In the genomic region with DNA sequence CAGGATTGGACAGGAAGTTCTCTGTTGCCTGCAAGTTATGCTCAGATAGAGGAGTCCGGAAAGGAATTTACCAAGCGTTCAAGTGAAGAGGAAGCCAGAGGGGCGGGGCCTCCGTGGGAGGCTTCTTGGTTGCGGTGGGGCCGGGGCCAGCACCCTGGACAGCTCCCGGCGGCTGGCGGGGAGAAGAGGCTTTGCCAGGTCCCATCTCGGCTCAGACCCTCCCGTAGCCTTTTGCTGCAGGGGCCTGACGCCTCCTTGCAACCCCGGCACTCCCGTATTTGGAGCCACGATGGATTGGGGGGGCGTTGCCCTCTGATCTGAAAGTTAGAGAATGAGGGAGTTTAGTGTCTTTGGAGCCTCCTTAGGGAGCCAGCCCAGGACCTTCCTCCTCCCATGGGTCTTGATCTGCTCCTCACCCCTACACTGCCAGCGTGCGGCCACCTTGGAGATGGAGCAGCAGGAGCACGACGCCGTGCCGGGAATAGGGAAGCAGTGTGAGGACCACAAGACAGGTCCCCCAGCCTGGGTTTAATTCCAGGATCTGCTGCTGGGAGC, we compare ENCODE assay signal across 1 cellular context.
TF ChIP-seq lines count a peak whose summit lies in the region.

No MANE protein-coding gene starts in this region.

TF ChIP-seq in HepG2, 621 proteins besides CTCF, POLR2A, EP300 and RAD21 (continued from another document and continues in another):
- TF ChIP-seq, protein P1, sequence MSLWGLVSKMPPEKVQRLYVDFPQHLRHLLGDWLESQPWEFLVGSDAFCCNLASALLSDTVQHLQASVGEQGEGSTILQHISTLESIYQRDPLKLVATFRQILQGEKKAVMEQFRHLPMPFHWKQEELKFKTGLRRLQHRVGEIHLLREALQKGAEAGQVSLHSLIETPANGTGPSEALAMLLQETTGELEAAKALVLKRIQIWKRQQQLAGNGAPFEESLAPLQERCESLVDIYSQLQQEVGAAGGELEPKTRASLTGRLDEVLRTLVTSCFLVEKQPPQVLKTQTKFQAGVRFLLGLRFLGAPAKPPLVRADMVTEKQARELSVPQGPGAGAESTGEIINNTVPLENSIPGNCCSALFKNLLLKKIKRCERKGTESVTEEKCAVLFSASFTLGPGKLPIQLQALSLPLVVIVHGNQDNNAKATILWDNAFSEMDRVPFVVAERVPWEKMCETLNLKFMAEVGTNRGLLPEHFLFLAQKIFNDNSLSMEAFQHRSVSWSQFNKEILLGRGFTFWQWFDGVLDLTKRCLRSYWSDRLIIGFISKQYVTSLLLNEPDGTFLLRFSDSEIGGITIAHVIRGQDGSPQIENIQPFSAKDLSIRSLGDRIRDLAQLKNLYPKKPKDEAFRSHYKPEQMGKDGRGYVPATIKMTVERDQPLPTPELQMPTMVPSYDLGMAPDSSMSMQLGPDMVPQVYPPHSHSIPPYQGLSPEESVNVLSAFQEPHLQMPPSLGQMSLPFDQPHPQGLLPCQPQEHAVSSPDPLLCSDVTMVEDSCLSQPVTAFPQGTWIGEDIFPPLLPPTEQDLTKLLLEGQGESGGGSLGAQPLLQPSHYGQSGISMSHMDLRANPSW (CRISPR knock-in tag; IDR thresholded peaks at IDR 0.05; ENCODE audit: borderline replicate concordance), result no peak
- TF ChIP-seq GLMP (CRISPR knock-in tag; IDR thresholded peaks at IDR 0.05; ENCODE audit: borderline replicate concordance) (no peak), DR1 (CRISPR knock-in tag; IDR thresholded peaks at IDR 0.05) (no peak), ZNF468 (CRISPR knock-in tag; IDR thresholded peaks at IDR 0.05) (no peak), ETV5 (CRISPR knock-in tag; IDR thresholded peaks at IDR 0.05; ENCODE audit: borderline replicate concordance) (0 out of 2 replicates have a peak, but pooled peaks have one; percentile 37), ZSCAN31 (CRISPR knock-in tag; IDR thresholded peaks at IDR 0.05; ENCODE audit: low read depth) (peak; percentile 70; the same call in 1 of the 2 replicates), FOXK1 (CRISPR knock-in tag; IDR thresholded peaks at IDR 0.05; ENCODE audit: borderline replicate concordance, low read depth) (peak; percentile 56; the same call in 1 of the 2 replicates), NFE2L1 (CRISPR knock-in tag; IDR thresholded peaks at IDR 0.05; ENCODE audit: borderline replicate concordance) (no peak), PHF8 (CRISPR knock-in tag; IDR thresholded peaks at IDR 0.05) (0 out of 2 replicates have a peak, but pooled peaks have one; percentile 24), ZNF598 (CRISPR knock-in tag; IDR thresholded peaks at IDR 0.05; ENCODE audit: borderline replicate concordance) (no peak), ZNF749 (CRISPR knock-in tag; IDR thresholded peaks at IDR 0.05; ENCODE audit: borderline replicate concordance) (peak; percentile 78; the same call in 1 of the 2 replicates), BRF2 (CRISPR knock-in tag; IDR thresholded peaks at IDR 0.05) (no peak), MBNL3 (CRISPR knock-in tag; conservative IDR thresholded peaks at IDR 0.05) (no peak), ZNF30 (CRISPR knock-in tag; IDR thresholded peaks at IDR 0.05) (peak; percentile 69; the same call in 1 of the 2 replicates), NFRKB (IDR thresholded peaks at IDR 0.05) (no peak), ZNF296 (CRISPR knock-in tag; conservative IDR thresholded peaks at IDR 0.05) (no peak), XRCC5 (optimal IDR thresholded peaks at IDR 0.05; ENCODE audit: low read length) (peak; percentile 50), ZNF253 (CRISPR knock-in tag; IDR thresholded peaks at IDR 0.05; ENCODE audit: borderline replicate concordance) (no peak), HOXA5 (CRISPR knock-in tag; IDR thresholded peaks at IDR 0.05) (peak; percentile 98), MYNN (CRISPR knock-in tag; IDR thresholded peaks at IDR 0.05; ENCODE audit: low read depth) (no peak), ADNP (CRISPR knock-in tag; IDR thresholded peaks at IDR 0.05) (no peak), FOXK2 (IDR thresholded peaks at IDR 0.05) (no peak), JUND (CRISPR knock-in tag; IDR thresholded peaks at IDR 0.05) (no peak), PRDM15 (CRISPR knock-in tag; IDR thresholded peaks at IDR 0.05) (peak; percentile 59; the same call in 1 of the 2 replicates), GPBP1L1 (CRISPR knock-in tag; IDR thresholded peaks at IDR 0.05) (no peak), ARNTL (CRISPR knock-in tag; IDR thresholded peaks at IDR 0.05) (no peak), SAP130 (CRISPR knock-in tag; IDR thresholded peaks at IDR 0.05; ENCODE audit: low read depth) (peak; percentile 66), THYN1 (CRISPR knock-in tag; IDR thresholded peaks at IDR 0.05; ENCODE audit: borderline replicate concordance, low read depth) (no peak), HNRNPUL1 (IDR thresholded peaks at IDR 0.05; ENCODE audit: low read depth, low read length) (no peak)
- TF ChIP-seq, protein P2, sequence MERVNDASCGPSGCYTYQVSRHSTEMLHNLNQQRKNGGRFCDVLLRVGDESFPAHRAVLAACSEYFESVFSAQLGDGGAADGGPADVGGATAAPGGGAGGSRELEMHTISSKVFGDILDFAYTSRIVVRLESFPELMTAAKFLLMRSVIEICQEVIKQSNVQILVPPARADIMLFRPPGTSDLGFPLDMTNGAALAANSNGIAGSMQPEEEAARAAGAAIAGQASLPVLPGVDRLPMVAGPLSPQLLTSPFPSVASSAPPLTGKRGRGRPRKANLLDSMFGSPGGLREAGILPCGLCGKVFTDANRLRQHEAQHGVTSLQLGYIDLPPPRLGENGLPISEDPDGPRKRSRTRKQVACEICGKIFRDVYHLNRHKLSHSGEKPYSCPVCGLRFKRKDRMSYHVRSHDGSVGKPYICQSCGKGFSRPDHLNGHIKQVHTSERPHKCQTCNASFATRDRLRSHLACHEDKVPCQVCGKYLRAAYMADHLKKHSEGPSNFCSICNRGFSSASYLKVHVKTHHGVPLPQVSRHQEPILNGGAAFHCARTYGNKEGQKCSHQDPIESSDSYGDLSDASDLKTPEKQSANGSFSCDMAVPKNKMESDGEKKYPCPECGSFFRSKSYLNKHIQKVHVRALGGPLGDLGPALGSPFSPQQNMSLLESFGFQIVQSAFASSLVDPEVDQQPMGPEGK (CRISPR knock-in tag; IDR thresholded peaks at IDR 0.05), result peak; percentile 39; the same call in 1 of the 2 replicates
- TF ChIP-seq, protein P3, sequence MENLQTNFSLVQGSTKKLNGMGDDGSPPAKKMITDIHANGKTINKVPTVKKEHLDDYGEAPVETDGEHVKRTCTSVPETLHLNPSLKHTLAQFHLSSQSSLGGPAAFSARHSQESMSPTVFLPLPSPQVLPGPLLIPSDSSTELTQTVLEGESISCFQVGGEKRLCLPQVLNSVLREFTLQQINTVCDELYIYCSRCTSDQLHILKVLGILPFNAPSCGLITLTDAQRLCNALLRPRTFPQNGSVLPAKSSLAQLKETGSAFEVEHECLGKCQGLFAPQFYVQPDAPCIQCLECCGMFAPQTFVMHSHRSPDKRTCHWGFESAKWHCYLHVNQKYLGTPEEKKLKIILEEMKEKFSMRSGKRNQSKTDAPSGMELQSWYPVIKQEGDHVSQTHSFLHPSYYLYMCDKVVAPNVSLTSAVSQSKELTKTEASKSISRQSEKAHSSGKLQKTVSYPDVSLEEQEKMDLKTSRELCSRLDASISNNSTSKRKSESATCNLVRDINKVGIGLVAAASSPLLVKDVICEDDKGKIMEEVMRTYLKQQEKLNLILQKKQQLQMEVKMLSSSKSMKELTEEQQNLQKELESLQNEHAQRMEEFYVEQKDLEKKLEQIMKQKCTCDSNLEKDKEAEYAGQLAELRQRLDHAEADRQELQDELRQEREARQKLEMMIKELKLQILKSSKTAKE (CRISPR knock-in tag; IDR thresholded peaks at IDR 0.05; ENCODE audit: borderline replicate concordance), result no peak
- TF ChIP-seq, protein P4, sequence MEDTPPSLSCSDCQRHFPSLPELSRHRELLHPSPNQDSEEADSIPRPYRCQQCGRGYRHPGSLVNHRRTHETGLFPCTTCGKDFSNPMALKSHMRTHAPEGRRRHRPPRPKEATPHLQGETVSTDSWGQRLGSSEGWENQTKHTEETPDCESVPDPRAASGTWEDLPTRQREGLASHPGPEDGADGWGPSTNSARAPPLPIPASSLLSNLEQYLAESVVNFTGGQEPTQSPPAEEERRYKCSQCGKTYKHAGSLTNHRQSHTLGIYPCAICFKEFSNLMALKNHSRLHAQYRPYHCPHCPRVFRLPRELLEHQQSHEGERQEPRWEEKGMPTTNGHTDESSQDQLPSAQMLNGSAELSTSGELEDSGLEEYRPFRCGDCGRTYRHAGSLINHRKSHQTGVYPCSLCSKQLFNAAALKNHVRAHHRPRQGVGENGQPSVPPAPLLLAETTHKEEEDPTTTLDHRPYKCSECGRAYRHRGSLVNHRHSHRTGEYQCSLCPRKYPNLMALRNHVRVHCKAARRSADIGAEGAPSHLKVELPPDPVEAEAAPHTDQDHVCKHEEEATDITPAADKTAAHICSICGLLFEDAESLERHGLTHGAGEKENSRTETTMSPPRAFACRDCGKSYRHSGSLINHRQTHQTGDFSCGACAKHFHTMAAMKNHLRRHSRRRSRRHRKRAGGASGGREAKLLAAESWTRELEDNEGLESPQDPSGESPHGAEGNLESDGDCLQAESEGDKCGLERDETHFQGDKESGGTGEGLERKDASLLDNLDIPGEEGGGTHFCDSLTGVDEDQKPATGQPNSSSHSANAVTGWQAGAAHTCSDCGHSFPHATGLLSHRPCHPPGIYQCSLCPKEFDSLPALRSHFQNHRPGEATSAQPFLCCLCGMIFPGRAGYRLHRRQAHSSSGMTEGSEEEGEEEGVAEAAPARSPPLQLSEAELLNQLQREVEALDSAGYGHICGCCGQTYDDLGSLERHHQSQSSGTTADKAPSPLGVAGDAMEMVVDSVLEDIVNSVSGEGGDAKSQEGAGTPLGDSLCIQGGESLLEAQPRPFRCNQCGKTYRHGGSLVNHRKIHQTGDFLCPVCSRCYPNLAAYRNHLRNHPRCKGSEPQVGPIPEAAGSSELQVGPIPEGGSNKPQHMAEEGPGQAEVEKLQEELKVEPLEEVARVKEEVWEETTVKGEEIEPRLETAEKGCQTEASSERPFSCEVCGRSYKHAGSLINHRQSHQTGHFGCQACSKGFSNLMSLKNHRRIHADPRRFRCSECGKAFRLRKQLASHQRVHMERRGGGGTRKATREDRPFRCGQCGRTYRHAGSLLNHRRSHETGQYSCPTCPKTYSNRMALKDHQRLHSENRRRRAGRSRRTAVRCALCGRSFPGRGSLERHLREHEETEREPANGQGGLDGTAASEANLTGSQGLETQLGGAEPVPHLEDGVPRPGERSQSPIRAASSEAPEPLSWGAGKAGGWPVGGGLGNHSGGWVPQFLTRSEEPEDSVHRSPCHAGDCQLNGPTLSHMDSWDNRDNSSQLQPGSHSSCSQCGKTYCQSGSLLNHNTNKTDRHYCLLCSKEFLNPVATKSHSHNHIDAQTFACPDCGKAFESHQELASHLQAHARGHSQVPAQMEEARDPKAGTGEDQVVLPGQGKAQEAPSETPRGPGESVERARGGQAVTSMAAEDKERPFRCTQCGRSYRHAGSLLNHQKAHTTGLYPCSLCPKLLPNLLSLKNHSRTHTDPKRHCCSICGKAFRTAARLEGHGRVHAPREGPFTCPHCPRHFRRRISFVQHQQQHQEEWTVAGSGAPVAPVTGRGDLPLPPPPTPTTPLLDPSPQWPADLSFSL (CRISPR knock-in tag; IDR thresholded peaks at IDR 0.05), result no peak
